21 cellular contexts compared by ENCODE assay signal in genomic region chr3:188905580-188905979, GRCh38.
DNase-seq lines count a peak whose midpoint lies in the region; ATAC-seq and TF ChIP-seq lines count a peak whose summit lies in the region.
"Had no signal": no experiment of that assay in that cellular context is flagged by ENCODE, and none has a peak within 500 bp of the region (broad histone marks: within the 10 kb centered on the region; RNA-seq: fewer than 3 reads in every experiment).

No MANE protein-coding gene starts in this region.

- no peak overlapping the region for H2AK5ac ChIP-seq in IMR-90 (ENCODE audit: low read depth, low read length)

- H2AFZ ChIP-seq in mammary epithelial cell (ENCODE audit: low read depth, low read length) (peak overlapping the region; percentile 73), IMR-90 (replicated peaks; ENCODE audit: low read length, poor library complexity) (no peak overlapping the region)

- WGBS in mammary epithelial cell (ENCODE audit: low coverage, missing lambda C conversion rate) = 92% methylated on average over 2 of the region's 2 CpGs
- 100% methylated on average over 2 of the region's 2 CpGs; no CpG with 5 or more reads in 1 of the 2 experiments for WGBS in IMR-90 (ENCODE audit: extremely low coverage in 2 of 2, insufficient read length in 1 of 2), 2 experiments

- DNase-seq in mammary epithelial cell = no peak
- DNase-seq in MCF 10A (ENCODE audit: unreplicated experiment) = no peak
- DNase-seq in IMR-90 = no peak
- no peak for DNase-seq in naive thymus-derived CD4-positive, alpha-beta T cell
- no peak for DNase-seq in T-helper 9 cell
- DNase-seq in NCI-H446 (lab: John Stamatoyannopoulos, UW) = no peak
- no peak for DNase-seq in stimulated activated CD4-positive, alpha-beta T cell treated with anti-CD3 and anti-CD28 coated beads, Interleukin-2, amount 100 ng/mL, for 48 hours
- DNase-seq: DMS 273 treated with DMSO at 0.1 percent for 48 hours, H7, MM.1S, NCI-H1105, NCI-H146, NCI-H2029, NCI-H2227 treated with DMSO at 0.1 percent for 48 hours, NCI-H510A treated with DMSO at 0.1 percent for 48 hours, NCI-H748 treated with DMSO at 0.1 percent for 48 hours, SHP77, SK-N-SH had no signal

- H3K36me3 ChIP-seq in mammary epithelial cell (ENCODE audit: insufficient read depth, low read length) (no peaks in the 10 kb centered on the region), IMR-90 (ENCODE audit: control insufficient read depth, insufficient read depth, low read length) (0 out of 2 replicates have a peak, but pooled peaks cover 2% of the 10 kb centered on the region)
- H3K36me3 ChIP-seq in naive thymus-derived CD4-positive, alpha-beta T cell (ENCODE audit: control insufficient read depth in 2 of 3, insufficient read depth in 3 of 3, low read length in 3 of 3) = no peaks in the 10 kb centered on the region

- H3K18ac ChIP-seq in IMR-90 (ENCODE audit: low read depth, low read length) = no peak overlapping the region

- H4K8ac ChIP-seq in IMR-90 (ENCODE audit: low read depth in 2 of 2, low read length in 2 of 2) = no peak overlapping the region

- peaks cover 22% of the 10 kb centered on the region for H3K9me1 ChIP-seq in IMR-90 (ENCODE audit: insufficient read depth, low read length)

- H2AK9ac ChIP-seq in IMR-90 (replicated peaks; ENCODE audit: low read depth, low read length, poor library complexity) = no peak overlapping the region

- H3K27me3 ChIP-seq in mammary epithelial cell (ENCODE audit: insufficient read depth, low read length) (no peaks in the 10 kb centered on the region), IMR-90 (ENCODE audit: control insufficient read depth, insufficient read depth, low read length) (no peaks in the 10 kb centered on the region)
- no peaks in the 10 kb centered on the region for H3K27me3 ChIP-seq in naive thymus-derived CD4-positive, alpha-beta T cell (ENCODE audit: control insufficient read depth in 2 of 2, insufficient read depth in 2 of 2, low read length in 2 of 2)

- no peak for TF ChIP-seq RAD21 in IMR-90 (IDR thresholded peaks at IDR 0.05; ENCODE audit: low read length)

- no peak for TF ChIP-seq POLR2A in IMR-90 (IDR thresholded peaks at IDR 0.05; ENCODE audit: low read depth, low read length)

- H2BK15ac ChIP-seq in IMR-90 (ENCODE audit: low read depth, low read length) = 0 out of 3 replicates have a peak overlapping the region, but pooled peaks have one; percentile 39

- H3K4me1 Mint-ChIP-seq in MCF 10A (ENCODE audit: insufficient read depth, unreplicated experiment) = peaks cover 35% of the 10 kb centered on the region
- H3K4me1 Mint-ChIP-seq in brain = peaks cover 26% of the 10 kb centered on the region
- peaks cover 0 to 7% (median 0%) of the 10 kb centered on the region in 7 donors for H3K4me1 Mint-ChIP-seq in naive thymus-derived CD4-positive, alpha-beta T cell

- BruUV-seq in mammary epithelial cell (replicated peaks; lab: Mats Ljungman, UMichigan) = no TSS peak
- BruUV-seq in MCF 10A (replicated peaks; lab: Mats Ljungman, UMichigan) = no TSS peak
- BruUV-seq in IMR-90 (replicated peaks; lab: Mats Ljungman, UMichigan) = no TSS peak

- H3K4me3 Mint-ChIP-seq in MCF 10A (ENCODE audit: unreplicated experiment) = no peak overlapping the region
- peak overlapping the region in 1 of 5 experiments; percentile 16 for H3K4me3 Mint-ChIP-seq in brain
- H3K4me3 Mint-ChIP-seq in naive thymus-derived CD4-positive, alpha-beta T cell = no peak overlapping the region

- H3K4me1 ChIP-seq in mammary epithelial cell (ENCODE audit: insufficient read depth, low read length) (peaks cover 14% of the 10 kb centered on the region), IMR-90 (ENCODE audit: control insufficient read depth, insufficient read depth, low read length) (peaks cover 18% of the 10 kb centered on the region)
- H3K4me1 ChIP-seq in naive thymus-derived CD4-positive, alpha-beta T cell (ENCODE audit: control insufficient read depth in 2 of 2, insufficient read depth in 2 of 2, low read length in 2 of 2) = no peaks in the 10 kb centered on the region

- H3K27me3 Mint-ChIP-seq in MCF 10A (ENCODE audit: insufficient read depth, unreplicated experiment) (no peaks in the 10 kb centered on the region), brain (peaks cover 13% of the 10 kb centered on the region)
- no peaks in the 10 kb centered on the region for H3K27me3 Mint-ChIP-seq in naive thymus-derived CD4-positive, alpha-beta T cell

- H3K56ac ChIP-seq in IMR-90 (ENCODE audit: extremely low read depth, insufficient read depth, low read length) = no peak overlapping the region

- H3K4ac ChIP-seq in IMR-90 (ENCODE audit: low read depth, low read length) = no peak overlapping the region

- CTCF ChIA-PET in mammary epithelial cell (lab: Charles Lee; ENCODE audit: low non-redundant PET) = no interaction called here
- CTCF ChIA-PET in MCF 10A (lab: Yijun Ruan, JAX) = interaction anchor here (1.8 kb wide), 1 partner anchor 1166 kb away, joined by 4 read pairs; no protein-coding TSS in a partner anchor
- CTCF ChIA-PET in IMR-90 (lab: Yijun Ruan, JAX) = no interaction called here
- CTCF ChIA-PET in naive thymus-derived CD4-positive, alpha-beta T cell (lab: Charles Lee) = no interaction called here

- peaks cover 0 to 9% of the 10 kb centered on the region in 2 experiments; a peak in 3 of 4 replicates for H3K79me1 ChIP-seq in IMR-90 (ENCODE audit: low read depth in 1 of 2, low read length in 2 of 2)

- no peak overlapping the region for H2BK20ac ChIP-seq in IMR-90 (ENCODE audit: low read depth, low read length)

- H4K5ac ChIP-seq in IMR-90 (ENCODE audit: low read depth, low read length) = no peak overlapping the region

- no peak overlapping the region for H2BK5ac ChIP-seq in IMR-90 (ENCODE audit: low read depth, low read length, poor library complexity, severe bottlenecking)

- H3K4me3 ChIP-seq in mammary epithelial cell (replicated peaks in 1 of 3; ENCODE audit: insufficient read depth in 1 of 3, low read depth in 2 of 3, low read length in 3 of 3) = no peak overlapping the region
- H3K4me3 ChIP-seq in IMR-90 (ENCODE audit: insufficient read depth, low read depth, low read length) = no peak overlapping the region
- H3K4me3 ChIP-seq in naive thymus-derived CD4-positive, alpha-beta T cell (ENCODE audit: low read length) = no peak overlapping the region
- H3K4me3 ChIP-seq: K562 had no signal

- no peak overlapping the region for H3K27ac ChIP-seq in mammary epithelial cell (ENCODE audit: insufficient read depth, low read depth, low read length)
- no peak overlapping the region for H3K27ac ChIP-seq in IMR-90 (ENCODE audit: insufficient read depth, low read length)
- no peak overlapping the region for H3K27ac ChIP-seq in naive thymus-derived CD4-positive, alpha-beta T cell (ENCODE audit: low read depth, low read length)
- H3K27ac ChIP-seq: C4-2B had no signal

- H3K27ac Mint-ChIP-seq in MCF 10A (ENCODE audit: low read depth, unreplicated experiment) (no peak overlapping the region), brain (peak overlapping the region in 3 of 5 experiments; percentile 12 to 78 (median 78))
- no peak overlapping the region for H3K27ac Mint-ChIP-seq in naive thymus-derived CD4-positive, alpha-beta T cell

- in situ Hi-C loops in mammary epithelial cell (cut with MboI; ENCODE audit: low sequenced_read_pairs in 2 of 2) (no loop called here), IMR-90 (cut with MboI; ENCODE audit: low sequenced_read_pairs) (no loop called here)

- H3K36me3 Mint-ChIP-seq in MCF 10A (ENCODE audit: insufficient read depth, unreplicated experiment) = no peaks in the 10 kb centered on the region
- H3K36me3 Mint-ChIP-seq in brain = no peaks in the 10 kb centered on the region
- H3K36me3 Mint-ChIP-seq in naive thymus-derived CD4-positive, alpha-beta T cell = peaks cover 0 to 6% (median 0%) of the 10 kb centered on the region in 5 donors

- no peak overlapping the region for H3K23ac ChIP-seq in IMR-90 (ENCODE audit: low read depth, low read length)

- dilution Hi-C loops in mammary epithelial cell (cut with HindIII; ENCODE audit: low sequenced_read_pairs) (no loop called here), IMR-90 (cut with HindIII; ENCODE audit: low sequenced_read_pairs, unreplicated experiment) (no loop called here)

- no peak overlapping the region for H2BK120ac ChIP-seq in IMR-90 (ENCODE audit: low read depth, low read length)

- no peak overlapping the region for H4K91ac ChIP-seq in IMR-90 (ENCODE audit: insufficient read depth, low read depth, low read length)

- intact Hi-C loops in mammary epithelial cell (cut with micrococcal nuclease) = no loop called here
- intact Hi-C loops in MCF 10A (cut with micrococcal nuclease) = no loop called here
- intact Hi-C loops in IMR-90 (cut with micrococcal nuclease) = no loop called here
- intact Hi-C loops in naive thymus-derived CD4-positive, alpha-beta T cell (cut with micrococcal nuclease) = no loop called here

- H3K79me2 ChIP-seq in mammary epithelial cell (ENCODE audit: insufficient read depth, low read length) = no peaks in the 10 kb centered on the region

- no peaks in the 10 kb centered on the region for H3K9me3 ChIP-seq in mammary epithelial cell (replicated peaks; ENCODE audit: insufficient read depth, low read length)
- no peaks in the 10 kb centered on the region for H3K9me3 ChIP-seq in IMR-90 (ENCODE audit: control insufficient read depth, insufficient read depth, low read length)
- no peaks in the 10 kb centered on the region for H3K9me3 ChIP-seq in naive thymus-derived CD4-positive, alpha-beta T cell (ENCODE audit: control insufficient read depth in 2 of 3, low read length in 3 of 3)
- H3K9me3 ChIP-seq: SK-N-SH had no signal

- H3K9me3 Mint-ChIP-seq in MCF 10A (ENCODE audit: unreplicated experiment) = no peaks in the 10 kb centered on the region
- peaks cover 0 to 24% (median 5%) of the 10 kb centered on the region in 5 experiments for H3K9me3 Mint-ChIP-seq in brain
- H3K9me3 Mint-ChIP-seq in naive thymus-derived CD4-positive, alpha-beta T cell = peaks cover 0 to 6% (median 0%) of the 10 kb centered on the region in 11 donors

- TF ChIP-seq CTCF in mammary epithelial cell (conservative IDR thresholded peaks at IDR 0.05 in 1 of 2, IDR thresholded peaks at IDR 0.05 in 1 of 2; ENCODE audit: extremely low read depth in 1 of 2, insufficient read depth in 1 of 2, low read depth in 1 of 2, low read length in 2 of 2) = no peak
- TF ChIP-seq CTCF in MCF 10A (IDR thresholded peaks at IDR 0.05; ENCODE audit: unreplicated experiment) = no peak
- TF ChIP-seq CTCF in IMR-90 (conservative IDR thresholded peaks at IDR 0.05; ENCODE audit: low read depth, low read length) = no peak
- TF ChIP-seq CTCF in brain (conservative IDR thresholded peaks at IDR 0.05) = no peak

- ATAC-seq in IMR-90 (ENCODE audit: low read depth) = no peak
- ATAC-seq in naive thymus-derived CD4-positive, alpha-beta T cell = peak; percentile 60
- ATAC-seq: K562 had no signal

- H3K9ac ChIP-seq in mammary epithelial cell (ENCODE audit: insufficient read depth, low read length) = no peak overlapping the region
- no peak overlapping the region for H3K9ac ChIP-seq in IMR-90 (ENCODE audit: low read depth, low read length)
- H3K9ac ChIP-seq: SK-N-SH had no signal

- POLR2A ChIA-PET in MCF 10A (lab: Yijun Ruan, JAX) = interaction anchor here (1.1 kb wide), 1 partner anchor 42 kb away, joined by 4 read pairs; no protein-coding TSS in a partner anchor
- POLR2A ChIA-PET in IMR-90 (lab: Charles Lee; ENCODE audit: unreplicated experiment) = no interaction called here
- POLR2A ChIA-PET in naive thymus-derived CD4-positive, alpha-beta T cell (lab: Charles Lee) = no interaction called here

- H4K20me1 ChIP-seq in mammary epithelial cell (ENCODE audit: insufficient read depth, low read length) (no peaks in the 10 kb centered on the region), IMR-90 (ENCODE audit: insufficient read depth, low read length) (no peaks in the 10 kb centered on the region)

- H3K14ac ChIP-seq in IMR-90 (replicated peaks; ENCODE audit: low read depth, low read length) = no peak overlapping the region

- no peak overlapping the region for H3K4me2 ChIP-seq in mammary epithelial cell (ENCODE audit: insufficient read depth, low read depth, low read length)
- H3K4me2 ChIP-seq in IMR-90 (ENCODE audit: low read depth, low read length) = no peak overlapping the region
- H3K4me2 ChIP-seq: SK-N-SH had no signal

Comparison
In these comparisons a context has a peak if more than half of its experiments do, and no peak if none do; other contexts are left out.
1. H3K27ac Mint-ChIP-seq: peak in brain (3 of 5); none in MCF 10A (single experiment) and naive thymus-derived CD4-positive, alpha-beta T cell (0 of 9).